Comparison of ENCODE assay signal across 1 cellular context in genomic region chrX:131791608-131792355, GRCh38.
TF ChIP-seq lines count a peak whose summit lies in the region.

No MANE protein-coding gene starts in this region.

TF ChIP-seq in IMR-90, 13 proteins besides CTCF, POLR2A, EP300 and RAD21 (continued from another document):
- TF ChIP-seq MAZ (IDR thresholded peaks at IDR 0.05; ENCODE audit: borderline replicate concordance, low read depth, low read length) = no peak
